ENCODE assay signal across 15 cellular contexts in the genomic region with DNA sequence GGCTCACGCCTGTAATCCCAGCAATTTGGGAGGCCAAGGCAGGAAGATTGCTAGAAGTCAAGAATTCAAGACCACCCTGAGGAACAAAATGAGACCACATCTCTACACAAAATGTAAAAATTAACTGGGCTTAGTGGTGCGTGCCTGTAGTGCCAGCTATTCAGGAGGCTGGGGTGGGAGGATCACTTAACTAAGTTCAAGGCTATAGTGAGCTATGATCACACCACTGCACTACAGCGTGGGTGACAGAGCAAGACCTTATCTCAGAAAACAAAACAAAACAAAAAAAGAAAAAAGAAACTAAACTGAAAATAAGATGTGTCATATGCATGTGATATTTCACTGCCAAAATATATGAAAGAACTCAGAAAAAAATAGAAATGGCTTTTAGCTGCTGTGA.
DNase-seq lines count a peak whose midpoint lies in the region; ATAC-seq and TF ChIP-seq lines count a peak whose summit lies in the region.
"Had no signal": no experiment of that assay in that cellular context is flagged by ENCODE, and none has a peak within 500 bp of the region (broad histone marks: within the 10 kb centered on the region; RNA-seq: fewer than 3 reads in every experiment).

No MANE protein-coding gene starts in this region.

- no peaks in the 10 kb centered on the region for H3K27me3 ChIP-seq in adrenal gland
- no peaks in the 10 kb centered on the region for H3K27me3 ChIP-seq in smooth muscle cell (ENCODE audit: low read depth)
- H3K27me3 ChIP-seq: BLaER1 treated with 17β-estradiol and CSF1 and Interleukin-3, amounts not matched to agents 10 nM and 100 nM had no signal

- peaks cover 24% of the 10 kb centered on the region for H3K4me1 Mint-ChIP-seq in mesothelial cell of epicardium
- H3K4me1 Mint-ChIP-seq: CD4-positive, CD25-positive, alpha-beta regulatory T cell had no signal

- no peak for ATAC-seq in GM21786 (IDR thresholded peaks at IDR 0.05; ENCODE audit: unreplicated experiment)
- ATAC-seq: HCT116 had no signal

- H3K36me3 Mint-ChIP-seq in mesothelial cell of epicardium = peaks cover under 1% of the 10 kb centered on the region
- H3K36me3 Mint-ChIP-seq: CD4-positive, CD25-positive, alpha-beta regulatory T cell had no signal

- no peaks in the 10 kb centered on the region for H3K27me3 Mint-ChIP-seq in mesothelial cell of epicardium (ENCODE audit: low read depth)
- H3K27me3 Mint-ChIP-seq: CD4-positive, CD25-positive, alpha-beta regulatory T cell had no signal

- DNase-seq in adrenal gland (peak in 5 of 7 donors; percentile 45 to 70 (median 62)), choroid plexus epithelial cell (ENCODE audit: low read depth) (peak; percentile 11), mesothelial cell of epicardium (ENCODE audit: low spot score in 2 of 2, unreplicated experiment in 2 of 2) (no peak), smooth muscle cell (lab: John Stamatoyannopoulos, UW; ENCODE audit: unreplicated experiment) (no peak), NCI-H748 treated with DMSO at 0.1 percent for 48 hours (lab: John Stamatoyannopoulos, UW) (no peak), COLO829 (ENCODE audit: low spot score) (no peak), HEK293T (ENCODE audit: extremely low spot score) (no peak)
- DNase-seq: ACHN; Calu3; CD4-positive, CD25-positive, alpha-beta regulatory T cell; DMS 273 treated with DMSO at 0.1 percent for 48 hours; GM23248 had no signal

- H3K27ac ChIP-seq in adrenal gland (peak overlapping the region in 2 of 5 donors; percentile 33 to 48), smooth muscle cell (ENCODE audit: low read depth) (peak overlapping the region; percentile 52)
- H3K27ac ChIP-seq: BLaER1 treated with 17β-estradiol and CSF1 and Interleukin-3, amounts not matched to agents 10 nM and 100 nM; GM23248 had no signal

- no peaks in the 10 kb centered on the region for H3K9me3 Mint-ChIP-seq in mesothelial cell of epicardium

- intact Hi-C loops in adrenal gland (cut with DNase I) = no loop called here

- H3K36me3 ChIP-seq in adrenal gland (replicated peaks in 1 of 2) = no peaks in the 10 kb centered on the region
- H3K36me3 ChIP-seq in smooth muscle cell (ENCODE audit: low read depth) = no peaks in the 10 kb centered on the region
- H3K36me3 ChIP-seq: BLaER1 treated with 17β-estradiol and CSF1 and Interleukin-3, amounts not matched to agents 10 nM and 100 nM had no signal

- peak overlapping the region; percentile 75 for H3K27ac Mint-ChIP-seq in mesothelial cell of epicardium
- H3K27ac Mint-ChIP-seq: CD4-positive, CD25-positive, alpha-beta regulatory T cell had no signal

- WGBS in adrenal gland, 4 donors = 51 to 65% (median 58%) methylated on average over 3 of the region's 3 CpGs
- WGBS in smooth muscle cell (ENCODE audit: low lambda C conversion rate) = 22% methylated on average over 3 of the region's 3 CpGs

- H3K79me2 ChIP-seq in smooth muscle cell (ENCODE audit: low read depth) = no peaks in the 10 kb centered on the region

- peak overlapping the region; percentile 30 for H3K4me2 ChIP-seq in smooth muscle cell
- H3K4me2 ChIP-seq: BLaER1 treated with 17β-estradiol and CSF1 and Interleukin-3, amounts not matched to agents 10 nM and 100 nM had no signal

- TF ChIP-seq POLR2A in adrenal gland (IDR thresholded peaks at IDR 0.05) = no peak

- H4K20me1 ChIP-seq in smooth muscle cell (ENCODE audit: low read depth) = no peaks in the 10 kb centered on the region
- H4K20me1 ChIP-seq: BLaER1 treated with 17β-estradiol and CSF1 and Interleukin-3, amounts not matched to agents 10 nM and 100 nM had no signal

- H3K4me1 ChIP-seq in adrenal gland (replicated peaks in 1 of 2) = peaks cover 6 to 7% of the 10 kb centered on the region in 2 donors
- peaks cover 4% of the 10 kb centered on the region for H3K4me1 ChIP-seq in smooth muscle cell (ENCODE audit: low read depth)
- H3K4me1 ChIP-seq: BLaER1 treated with 17β-estradiol and CSF1 and Interleukin-3, amounts not matched to agents 10 nM and 100 nM had no signal

- no peak overlapping the region for H3K4me3 Mint-ChIP-seq in mesothelial cell of epicardium
- H3K4me3 Mint-ChIP-seq: CD4-positive, CD25-positive, alpha-beta regulatory T cell had no signal

- H3K4me3 ChIP-seq in adrenal gland (no peak overlapping the region), choroid plexus epithelial cell (ENCODE audit: low read depth, low read length) (no peak overlapping the region), smooth muscle cell (no peak overlapping the region)
- H3K4me3 ChIP-seq: BLaER1 treated with 17β-estradiol and CSF1 and Interleukin-3, amounts not matched to agents 10 nM and 100 nM; GM23248 had no signal

- H2AFZ ChIP-seq in smooth muscle cell (ENCODE audit: low read depth) = peak overlapping the region; percentile 59
- H2AFZ ChIP-seq: GM23248 had no signal

- no peak for TF ChIP-seq CTCF in adrenal gland (IDR thresholded peaks at IDR 0.05)
- no peak for TF ChIP-seq CTCF in choroid plexus epithelial cell (conservative IDR thresholded peaks at IDR 0.05; ENCODE audit: low read depth, low read length)
- TF ChIP-seq CTCF in mesothelial cell of epicardium (IDR thresholded peaks at IDR 0.05; ENCODE audit: unreplicated experiment) = no peak
- TF ChIP-seq CTCF in smooth muscle cell (IDR thresholded peaks at IDR 0.05; ENCODE audit: borderline replicate concordance, insufficient read depth, poor library complexity, severe bottlenecking) = no peak

- no peaks in the 10 kb centered on the region for H3F3A ChIP-seq in smooth muscle cell (ENCODE audit: low read depth)

- H3K9me3 ChIP-seq in adrenal gland (replicated peaks in 1 of 3) (no peaks in the 10 kb centered on the region), smooth muscle cell (replicated peaks; ENCODE audit: low read depth) (no peaks in the 10 kb centered on the region)

- POLR2A ChIA-PET in HEK293T (lab: Yijun Ruan, JAX) = no interaction called here

- no peak overlapping the region for H3K9ac ChIP-seq in smooth muscle cell (ENCODE audit: low read depth)
- H3K9ac ChIP-seq: BLaER1 treated with 17β-estradiol and CSF1 and Interleukin-3, amounts not matched to agents 10 nM and 100 nM; GM23248 had no signal

- CTCF ChIA-PET in HEK293T (lab: Yijun Ruan, JAX) = no interaction called here

TF ChIP-seq in HEK293T, 16 proteins besides CTCF, POLR2A, EP300 and RAD21:
- TF ChIP-seq FOXA1 (IDR thresholded peaks at IDR 0.05) (no peak), LEF1 (IDR thresholded peaks at IDR 0.05; ENCODE audit: borderline replicate concordance) (no peak), L3MBTL2 (conservative IDR thresholded peaks at IDR 0.05) (no peak), NFRKB (IDR thresholded peaks at IDR 0.05) (no peak), BHLHE40 (IDR thresholded peaks at IDR 0.05; ENCODE audit: borderline replicate concordance) (no peak)

Comparison
In these comparisons a context has a peak if more than half of its experiments do, and no peak if none do; other contexts are left out.
1. DNase-seq: peak in adrenal gland (5 of 7) and choroid plexus epithelial cell (single experiment); none in mesothelial cell of epicardium (0 of 2), smooth muscle cell (single experiment), NCI-H748 treated with DMSO at 0.1 percent for 48 hours (single experiment), COLO829 (single experiment) and HEK293T (single experiment).